ENCODE assay signal across 1 cellular context in genomic region chr6:166942393-166943168, GRCh38.
TF ChIP-seq lines count a peak whose summit lies in the region.

No MANE protein-coding gene starts in this region.

TF ChIP-seq in K562, 482 proteins besides CTCF, POLR2A, EP300 and RAD21 (continued from another document and continues in another):
- TF ChIP-seq ZBTB2 (IDR thresholded peaks at IDR 0.05), result no peak
- no peak for TF ChIP-seq THAP7 (CRISPR knock-in tag; IDR thresholded peaks at IDR 0.05)
- no peak for TF ChIP-seq ZKSCAN1 (IDR thresholded peaks at IDR 0.05; ENCODE audit: low read depth, low read length)
- peak; percentile 94 for TF ChIP-seq CEBPB (tag; IDR thresholded peaks at IDR 0.05)
- no peak for TF ChIP-seq ZNF232 (CRISPR knock-in tag; IDR thresholded peaks at IDR 0.05)
- TF ChIP-seq CREBBP (IDR thresholded peaks at IDR 0.05; ENCODE audit: low read depth, low read length), result no peak
- TF ChIP-seq ZNF253 (CRISPR knock-in tag; conservative IDR thresholded peaks at IDR 0.05), result no peak
- no peak for TF ChIP-seq ZNF280A (IDR thresholded peaks at IDR 0.05; ENCODE audit: low read depth, partially characterized antibody)
- no peak for TF ChIP-seq NR2F6 (CRISPR knock-in tag; IDR thresholded peaks at IDR 0.05)
- no peak for TF ChIP-seq ZNF384 (IDR thresholded peaks at IDR 0.05; ENCODE audit: low read depth, low read length)
- peak in 1 of 2 experiments; percentile 54; a peak in 1 of 4 replicates for TF ChIP-seq MAZ (CRISPR knock-in tag; conservative IDR thresholded peaks at IDR 0.05 in 1 of 2, IDR thresholded peaks at IDR 0.05 in 1 of 2)
- TF ChIP-seq ZNF165 (CRISPR knock-in tag; IDR thresholded peaks at IDR 0.05; ENCODE audit: borderline replicate concordance), result no peak
- peak; percentile 81 for TF ChIP-seq SOX6 (IDR thresholded peaks at IDR 0.05)
- no peak for TF ChIP-seq CHCHD3 (CRISPR knock-in tag; IDR thresholded peaks at IDR 0.05)
- TF ChIP-seq SMARCC2 (IDR thresholded peaks at IDR 0.05; ENCODE audit: low read depth), result peak; percentile 79
- peak; percentile 92 for TF ChIP-seq CBFA2T2 (conservative IDR thresholded peaks at IDR 0.05)
- TF ChIP-seq RUNX1 (IDR thresholded peaks at IDR 0.05; ENCODE audit: low read depth), result 0 out of 2 replicates have a peak, but pooled peaks have one; percentile 67
- TF ChIP-seq ZNF23 (CRISPR knock-in tag; IDR thresholded peaks at IDR 0.05), result no peak
- TF ChIP-seq HSF4 (CRISPR knock-in tag; IDR thresholded peaks at IDR 0.05; ENCODE audit: borderline replicate concordance), result no peak
- no peak for TF ChIP-seq HOXB6 (CRISPR knock-in tag; IDR thresholded peaks at IDR 0.05; ENCODE audit: borderline replicate concordance)
- TF ChIP-seq NR2C1 (IDR thresholded peaks at IDR 0.05), result no peak
- peak; percentile 23; the same call in 1 of the 2 replicates for TF ChIP-seq NR2C1 (tag; IDR thresholded peaks at IDR 0.05)
- TF ChIP-seq ZC3H4 (CRISPR knock-in tag; IDR thresholded peaks at IDR 0.05; ENCODE audit: borderline replicate concordance), result no peak
- TF ChIP-seq ZNF584 (CRISPR knock-in tag; IDR thresholded peaks at IDR 0.05; ENCODE audit: low read depth), result peak; percentile 77; the same call in 1 of the 2 replicates
- peak; percentile 86 for TF ChIP-seq PKNOX1 (IDR thresholded peaks at IDR 0.05)
- TF ChIP-seq POLR2AphosphoS5 (IDR thresholded peaks at IDR 0.05; ENCODE audit: control insufficient read depth, insufficient read depth, low read depth, low read length), result peak; percentile 91
- no peak for TF ChIP-seq RREB1 (CRISPR knock-in tag; IDR thresholded peaks at IDR 0.05)
- TF ChIP-seq BRF1 (IDR thresholded peaks at IDR 0.05; ENCODE audit: borderline replicate concordance, extremely low read depth, insufficient read length), result no peak
- TF ChIP-seq NFATC3 (IDR thresholded peaks at IDR 0.05), result peak; percentile 83
- TF ChIP-seq KAT7 (CRISPR knock-in tag; IDR thresholded peaks at IDR 0.05; ENCODE audit: borderline replicate concordance), result no peak
- TF ChIP-seq MBD2 (IDR thresholded peaks at IDR 0.05; ENCODE audit: borderline replicate concordance, low read depth), result peak; percentile 64
- TF ChIP-seq TRIM24 (IDR thresholded peaks at IDR 0.05), result peak; percentile 91 to 93
- 0 out of 2 replicates have a peak, but pooled peaks have one; percentile 42 for TF ChIP-seq MEF2A (IDR thresholded peaks at IDR 0.05; ENCODE audit: control insufficient read depth, low read depth, low read length)
- no peak for TF ChIP-seq ARID2 (IDR thresholded peaks at IDR 0.05)
- no peak for TF ChIP-seq SNRNP70 (optimal IDR thresholded peaks at IDR 0.05; ENCODE audit: low read depth, low read length)
- no peak for TF ChIP-seq PTTG1 (tag; IDR thresholded peaks at IDR 0.05; ENCODE audit: low read depth)
- no peak for TF ChIP-seq SMAD3 (CRISPR knock-in tag; conservative IDR thresholded peaks at IDR 0.05)
- no peak for TF ChIP-seq ZNF76 (CRISPR knock-in tag; IDR thresholded peaks at IDR 0.05; ENCODE audit: borderline replicate concordance)
- no peak for TF ChIP-seq RNF219 (CRISPR knock-in tag; IDR thresholded peaks at IDR 0.05)
- TF ChIP-seq SREBF1 (IDR thresholded peaks at IDR 0.05; ENCODE audit: borderline replicate concordance, low read depth, low read length), result no peak
- TF ChIP-seq ZNF444 (CRISPR knock-in tag; IDR thresholded peaks at IDR 0.05), result 0 out of 2 replicates have a peak, but pooled peaks have one; percentile 17
- TF ChIP-seq TRIM28 (IDR thresholded peaks at IDR 0.05), result 0 out of 2 replicates have a peak, but pooled peaks have one; percentile 30
- TF ChIP-seq ZNF57 (CRISPR knock-in tag; IDR thresholded peaks at IDR 0.05), result no peak
- TF ChIP-seq DMBX1 (CRISPR knock-in tag; IDR thresholded peaks at IDR 0.05; ENCODE audit: borderline replicate concordance), result 0 out of 2 replicates have a peak, but pooled peaks have one; percentile 28
- no peak for TF ChIP-seq XRCC5 (IDR thresholded peaks at IDR 0.05; ENCODE audit: low read depth, low read length)
- TF ChIP-seq CSDE1 (IDR thresholded peaks at IDR 0.05), result no peak
- TF ChIP-seq ZBTB49 (CRISPR knock-in tag; IDR thresholded peaks at IDR 0.05; ENCODE audit: borderline replicate concordance), result no peak
- peak; percentile 67; the same call in 1 of the 2 replicates for TF ChIP-seq CTBP1 (IDR thresholded peaks at IDR 0.05; ENCODE audit: borderline replicate concordance)
- peak; percentile 81 for TF ChIP-seq ZNF766 (CRISPR knock-in tag; conservative IDR thresholded peaks at IDR 0.05)
- TF ChIP-seq CGGBP1 (CRISPR knock-in tag; IDR thresholded peaks at IDR 0.05), result no peak
- TF ChIP-seq RCOR1 (IDR thresholded peaks at IDR 0.05; ENCODE audit: borderline replicate concordance in 1 of 2, low read depth in 2 of 2, low read length in 2 of 2), result peak; percentile 98 to 100
- no peak for TF ChIP-seq SIN3A (IDR thresholded peaks at IDR 0.05; ENCODE audit: borderline replicate concordance in 2 of 2, control insufficient read depth in 1 of 2, low read depth in 2 of 2, low read length in 2 of 2)
- peak; percentile 84 for TF ChIP-seq ATF3 (IDR thresholded peaks at IDR 0.05)
- no peak for TF ChIP-seq ATF3 (CRISPR knock-in tag; conservative IDR thresholded peaks at IDR 0.05)
- TF ChIP-seq ZNF354B (CRISPR knock-in tag; IDR thresholded peaks at IDR 0.05), result no peak
- TF ChIP-seq FOS (IDR thresholded peaks at IDR 0.05; ENCODE audit: extremely low read depth, insufficient read length), result no peak
